Comparison of ENCODE assay signal across 8 cellular contexts in the genomic region with DNA sequence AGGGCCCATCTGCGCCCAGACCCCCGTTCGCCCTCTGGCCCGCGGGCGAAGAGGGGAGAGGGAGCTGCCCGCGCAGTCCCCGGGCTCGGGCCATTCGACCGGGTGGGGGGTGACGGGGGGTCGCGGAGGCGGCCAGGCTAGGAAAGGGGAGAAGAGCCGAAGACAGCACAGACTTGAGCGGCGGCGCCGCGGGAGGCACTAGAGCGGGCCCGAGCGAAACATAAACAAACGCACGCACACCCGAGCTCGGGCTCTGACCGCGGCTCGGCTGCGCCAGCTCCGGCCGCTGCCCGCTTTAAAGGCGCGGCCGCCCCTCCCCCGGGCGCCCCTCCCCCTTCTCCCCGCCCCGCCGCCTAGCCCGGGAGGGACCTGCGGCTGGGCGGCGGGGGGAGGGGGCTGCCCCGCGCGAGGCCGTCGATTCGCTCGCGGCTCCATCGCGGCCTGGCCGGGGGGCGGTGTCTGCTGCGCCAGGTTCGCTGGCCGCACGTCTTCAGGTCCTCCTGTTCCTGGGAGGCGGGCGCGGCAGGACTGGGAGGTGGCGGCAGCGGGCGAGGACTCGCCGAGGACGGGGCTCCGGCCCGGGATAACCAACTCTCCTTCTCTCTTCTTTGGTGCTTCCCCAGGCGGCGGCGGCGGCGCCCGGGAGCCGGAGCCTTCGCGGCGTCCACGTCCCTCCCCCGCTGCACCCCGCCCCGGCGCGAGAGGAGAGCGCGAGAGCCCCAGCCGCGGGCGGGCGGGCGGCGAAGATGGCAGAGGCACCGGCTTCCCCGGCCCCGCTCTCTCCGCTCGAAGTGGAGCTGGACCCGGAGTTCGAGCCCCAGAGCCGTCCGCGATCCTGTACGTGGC. TPM values are rescaled to one million over a fixed set of nuclear protein-coding genes. Genes with fewer than 3 reads are reported as not detected.
DNase-seq lines count a peak whose midpoint lies in the region; ATAC-seq and TF ChIP-seq lines count a peak whose summit lies in the region.

A gene (plus strand): TSS at position 455 of the 846 bp plus-strand sequence. CDS start 292 bp downstream, at position 747.

- H3K18ac ChIP-seq in trophoblast cell (ENCODE audit: low read length), result peak within 1 kb of the TSS; percentile 98

- peak within 1 kb of the TSS; percentile 51 for H2BK12ac ChIP-seq in trophoblast cell (ENCODE audit: low read length)

- H3K9me3 ChIP-seq in heart left ventricle (no peaks in the 10 kb centered on the region), trophoblast cell (ENCODE audit: insufficient read depth, low read depth, low read length) (peaks cover 3% of the 10 kb centered on the region), upper lobe of left lung (no peaks in the 10 kb centered on the region)

- 0 to 3% (median 1%) methylated on average over 20 to 110 of the region's 110 CpGs for WGBS in heart left ventricle, 4 donors
- WGBS in trophoblast cell (ENCODE audit: extremely low coverage, insufficient coverage, insufficient read length), result no CpG with 5 or more reads among the region's 110 CpGs
- 2% methylated on average over 38 of the region's 110 CpGs; no CpG with 5 or more reads in 1 of the 2 donors for WGBS in upper lobe of left lung, 2 donors

- TF ChIP-seq EP300 in upper lobe of left lung (IDR thresholded peaks at IDR 0.05), result peak in 1 of 4 donors; percentile 40

- peak within 1 kb of the TSS; percentile 85 for H2BK120ac ChIP-seq in trophoblast cell (ENCODE audit: insufficient read depth, low read length, poor library complexity)

- peaks cover 5 to 55% (median 41%) of the 10 kb centered on the region in 12 donors for H3K4me1 ChIP-seq in heart left ventricle
- H3K4me1 ChIP-seq in trophoblast cell (ENCODE audit: control insufficient read depth in 1 of 2, insufficient read depth in 2 of 2, low read length in 2 of 2), result peaks cover 9 to 12% of the 10 kb centered on the region in 2 experiments
- peaks cover 28 to 50% (median 37%) of the 10 kb centered on the region in 4 donors for H3K4me1 ChIP-seq in upper lobe of left lung

- peaks cover 34% of the 10 kb centered on the region for H3K79me1 ChIP-seq in trophoblast cell (ENCODE audit: low read length)

- TF ChIP-seq CTCF in LNCaP clone FGC (IDR thresholded peaks at IDR 0.05; ENCODE audit: control insufficient read depth, extremely low read depth, insufficient read depth) (no peak), heart left ventricle (IDR thresholded peaks at IDR 0.05) (no peak), upper lobe of left lung (IDR thresholded peaks at IDR 0.05) (peak in 2 of 6 experiments; percentile 8 to 24)

- peak within 1 kb of the TSS; percentile 92 for H3K14ac ChIP-seq in trophoblast cell (ENCODE audit: low read length)

- H3K27ac ChIP-seq in heart left ventricle (peak within 1 kb of the TSS; percentile 94 to 100 (median 99)), trophoblast cell (ENCODE audit: low read depth, low read length) (peak within 1 kb of the TSS; percentile 83), upper lobe of left lung (peak within 1 kb of the TSS; percentile 95 to 100 (median 100))

- peak within 1 kb of the TSS; percentile 83 for H4K8ac ChIP-seq in trophoblast cell (ENCODE audit: low read depth, low read length)

- intact Hi-C loops in heart left ventricle (cut with DNase I), result loop anchor here in 8 of 10 donors (2.0 to 10.0 kb wide), 6 partner anchors 47 to 277 kb away; no protein-coding TSS in a partner anchor

- ATAC-seq in heart left ventricle (peak; percentile 12 to 70 (median 58)), upper lobe of left lung (ENCODE audit: low FRiP score in 2 of 2) (peak; percentile 81), HG03571 (IDR thresholded peaks at IDR 0.05; ENCODE audit: unreplicated experiment) (no peak)

- peaks cover 25% of the 10 kb centered on the region for H3K79me2 ChIP-seq in trophoblast cell (ENCODE audit: control insufficient read depth, insufficient read depth, low read length, poor library complexity)

- DNase-seq in DMS79 (lab: John Stamatoyannopoulos, UW) (peak; percentile 9), LNCaP clone FGC (ENCODE audit: low read depth) (peak; percentile 69), SW480 (ENCODE audit: low spot score) (peak; percentile 83), amygdala (lab: John Stamatoyannopoulos, UW) (peak in 55 of 56 donors; percentile 25 to 90 (median 77)), heart left ventricle (peak; percentile 92 to 96 (median 93)), trophoblast cell (peak; percentile 91 to 93), upper lobe of left lung (peak; percentile 96 to 98)

- H3K4me3 ChIP-seq in LNCaP clone FGC (ENCODE audit: low read depth, low read length) (peak within 1 kb of the TSS; percentile 84), heart left ventricle (peak within 1 kb of the TSS; percentile 69 to 99 (median 96)), trophoblast cell (ENCODE audit: low read depth, low read length) (peak within 1 kb of the TSS; percentile 92), upper lobe of left lung (peak within 1 kb of the TSS; percentile 42 to 92 (median 90))

- H4K91ac ChIP-seq in trophoblast cell (ENCODE audit: low read depth, low read length), result peak within 1 kb of the TSS; percentile 67

- H2AK5ac ChIP-seq in trophoblast cell (ENCODE audit: low read length), result peak within 1 kb of the TSS; percentile 87

- peak within 1 kb of the TSS; percentile 90 for H3K4me2 ChIP-seq in trophoblast cell (ENCODE audit: low read length)

- TF ChIP-seq POLR2A in heart left ventricle (IDR thresholded peaks at IDR 0.05), result peak; percentile 55 to 96
- peak; percentile 23 to 96 (median 91) for TF ChIP-seq POLR2A in upper lobe of left lung (IDR thresholded peaks at IDR 0.05)

- H3K27me3 ChIP-seq in heart left ventricle (no peaks in the 10 kb centered on the region), trophoblast cell (ENCODE audit: insufficient read depth, low read length) (no peaks in the 10 kb centered on the region), upper lobe of left lung (no peaks in the 10 kb centered on the region)

- H3K4ac ChIP-seq in trophoblast cell (ENCODE audit: low read depth, low read length), result peak within 1 kb of the TSS; percentile 98

- no peak within 1 kb of the TSS for H3K23ac ChIP-seq in trophoblast cell (ENCODE audit: low read length)

- H2BK5ac ChIP-seq in trophoblast cell (ENCODE audit: low read depth, low read length, poor library complexity), result peak within 1 kb of the TSS; percentile 85

- peak within 1 kb of the TSS; percentile 58 for H4K12ac ChIP-seq in trophoblast cell (ENCODE audit: low read depth, low read length)

- peak within 1 kb of the TSS; percentile 74 for H2AFZ ChIP-seq in trophoblast cell (ENCODE audit: insufficient read depth, low read length, poor library complexity)

- peaks cover 0 to 4% (median 0%) of the 10 kb centered on the region in 9 donors for H3K36me3 ChIP-seq in heart left ventricle
- no peaks in the 10 kb centered on the region for H3K36me3 ChIP-seq in trophoblast cell (ENCODE audit: control insufficient read depth in 1 of 2, insufficient read depth in 2 of 2, low read length in 2 of 2)
- H3K36me3 ChIP-seq in upper lobe of left lung, result no peaks in the 10 kb centered on the region

- H3K9ac ChIP-seq in trophoblast cell (ENCODE audit: low read length), result peak within 1 kb of the TSS; percentile 82

RNA-seq across cellular contexts. Expression of the gene that starts here (rescaled TPM):
- total RNA-seq in heart left ventricle, result 10 to 100 TPM; 26.8 to 87.9 (median 38.7) TPM
- polyA plus RNA-seq in heart left ventricle, result 10 to 100 TPM; 11.6 to 39.1 TPM
- polyA plus RNA-seq in trophoblast cell (2013), result 30.9 and 31.9 TPM in 2 replicates
- 100 to 1,000 TPM in 1 of 6 donors, 10 to 100 TPM in 5; 52.6 to 101 (median 71.9) TPM for total RNA-seq in upper lobe of left lung

Comparison
In these comparisons a context has a peak if more than half of its experiments do, and no peak if none do; other contexts are left out.
1. DNase-seq: peak in every context shown above with its lines; median percentile 97 in upper lobe of left lung; 93 in heart left ventricle; 92 in trophoblast cell; 83 in SW480; 77 in amygdala; 69 in LNCaP clone FGC; 9 in DMS79.